Comparison of ENCODE assay signal across 8 cellular contexts in the genomic region with DNA sequence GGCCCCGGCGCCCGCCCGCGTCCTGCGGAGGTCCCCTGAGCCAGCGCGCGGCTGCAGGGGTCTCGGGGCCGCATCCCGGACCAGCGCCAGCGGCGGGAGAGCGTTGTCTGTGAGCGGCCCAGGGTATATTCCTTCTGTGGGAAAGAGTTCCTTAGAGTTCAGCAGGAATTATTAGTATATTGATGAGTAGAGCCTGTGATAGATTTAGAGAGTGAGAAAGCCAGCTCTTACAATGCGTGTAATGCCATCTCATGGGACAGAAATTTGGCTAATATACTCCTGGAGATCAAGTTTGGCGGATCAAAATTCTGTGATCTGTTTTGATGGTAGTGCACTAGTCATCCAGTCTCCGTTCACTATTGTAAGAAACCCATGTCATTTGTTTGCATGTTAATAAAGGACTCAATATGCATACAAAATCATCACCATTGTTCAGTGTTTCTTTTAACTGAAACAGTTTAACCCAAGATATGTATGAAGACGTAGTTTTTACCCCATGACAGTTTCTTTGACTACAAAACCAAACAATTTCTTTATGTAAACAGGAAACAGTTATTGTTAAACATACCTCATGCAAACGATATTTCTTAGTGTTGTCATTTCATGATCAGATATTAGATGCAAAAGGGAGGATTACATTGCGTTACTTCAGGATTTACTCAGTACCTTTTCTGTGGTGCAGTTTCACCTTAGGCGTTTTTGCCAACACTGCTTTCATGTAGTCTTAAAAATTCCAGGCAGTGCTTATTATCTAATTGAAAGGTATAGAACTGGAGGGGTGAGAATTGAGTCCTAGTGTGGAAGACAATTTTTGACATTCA. TPM values are rescaled to one million over a fixed set of nuclear protein-coding genes. Genes with fewer than 3 reads are reported as not detected.
DNase-seq lines count a peak whose midpoint lies in the region; ATAC-seq and TF ChIP-seq lines count a peak whose summit lies in the region.

No MANE protein-coding gene starts in this region.

- H3K9me3 ChIP-seq in parathyroid adenoma (ENCODE audit: control insufficient read depth, low read length) = no peaks in the 10 kb centered on the region

- H3K27ac ChIP-seq in parathyroid adenoma = no peak overlapping the region

- intact Hi-C loops in left colon (cut with DNase I, micrococcal nuclease) = no loop called here

- peak overlapping the region; percentile 68 for H3K4me2 ChIP-seq in parathyroid adenoma (ENCODE audit: low read length)

- peak overlapping the region; percentile 84 for H3K4me3 ChIP-seq in GM06990 (replicated peaks; ENCODE audit: low read depth, low read length)
- peak overlapping the region; percentile 55 for H3K4me3 ChIP-seq in parathyroid adenoma (ENCODE audit: low read depth, low read length)

- DNase-seq in GM06990 (ENCODE audit: extremely low read depth, insufficient read length) = no peak
- peak; percentile 53 for DNase-seq in NCI-H526 treated with DMSO at 0.1 percent for 48 hours (lab: John Stamatoyannopoulos, UW)
- no peak for DNase-seq in AG20443 (ENCODE audit: low spot score)
- DNase-seq in stimulated activated CD4-positive, alpha-beta T cell treated with anti-CD3 and anti-CD28 coated beads, Interleukin-4, amount 100 ng/mL, for 1 hour = no peak
- no peak for DNase-seq in left colon
- no peak for DNase-seq in glomerular visceral epithelial cell (ENCODE audit: extremely low spot score)

- TF ChIP-seq CTCF in GM06990 (IDR thresholded peaks at IDR 0.05; ENCODE audit: insufficient read depth, low read length, poor library complexity, severe bottlenecking) (no peak), parathyroid adenoma (IDR thresholded peaks at IDR 0.05) (no peak)

- H3K4me1 ChIP-seq in parathyroid adenoma = no peaks in the 10 kb centered on the region

- H2AFZ ChIP-seq in parathyroid adenoma = peak overlapping the region; percentile 71

- H3K79me2 ChIP-seq in parathyroid adenoma = no peaks in the 10 kb centered on the region

- ATAC-seq in esophagus mucosa (peak; percentile 7), left colon (no peak)

- H3K36me3 ChIP-seq in GM06990 (ENCODE audit: control insufficient read depth, insufficient read depth, low read length) (no peaks in the 10 kb centered on the region), parathyroid adenoma (ENCODE audit: control insufficient read depth, insufficient read depth, low read length) (no peaks in the 10 kb centered on the region)

- no peaks in the 10 kb centered on the region for H3K27me3 ChIP-seq in GM06990 (replicated peaks; ENCODE audit: control insufficient read depth, insufficient read depth, low read length)
- H3K27me3 ChIP-seq in parathyroid adenoma (ENCODE audit: control insufficient read depth, insufficient read depth, low read length) = no peaks in the 10 kb centered on the region

- no peak overlapping the region for H3K9ac ChIP-seq in parathyroid adenoma

RNA-seq across cellular contexts. Expression of a gene that starts 9.9 kb away (rescaled TPM):
- total RNA-seq in esophagus mucosa (13.1 TPM), left colon (1 to 10 TPM in 1 of 2 donors, under 1 TPM in 1; 0.55 to 1.1 TPM)
